9 cellular contexts compared by ENCODE assay signal in genomic region chr2:152716805-152717241, GRCh38. TPM values are rescaled to one million over a fixed set of nuclear protein-coding genes. Genes with fewer than 3 reads are reported as not detected.
DNase-seq lines count a peak whose midpoint lies in the region; ATAC-seq, FAIRE-seq and TF ChIP-seq lines count a peak whose summit lies in the region.
"Had no signal": no experiment of that assay in that cellular context is flagged by ENCODE, and none has a peak within 500 bp of the region (broad histone marks: within the 10 kb centered on the region; RNA-seq: fewer than 3 reads in every experiment).

No MANE protein-coding gene starts in this region.

- in situ Hi-C loops in brain microvascular endothelial cell (cut with HindIII; ENCODE audit: low pct_ligation_motif_present, low sequenced_read_pairs): no loop called here

- H3K4me3 ChIP-seq in GM12865 (ENCODE audit: low read depth, low read length) (peak overlapping the region; percentile 93), brain microvascular endothelial cell (ENCODE audit: low read depth, low read length) (peak overlapping the region; percentile 97), lower lobe of right lung (peak overlapping the region; percentile 90)

- DNase-seq in GM12865 (ENCODE audit: low read depth): peak; percentile 60
- peak; percentile 18 for DNase-seq in RWPE1 (ENCODE audit: low spot score)
- no peak for DNase-seq in brain microvascular endothelial cell
- DNase-seq in lower lobe of right lung: no peak
- DNase-seq in stimulated activated naive CD8-positive, alpha-beta T cell treated with anti-CD3 and anti-CD28 coated beads, Interleukin-15, Interleukin-2, amounts not matched to agents 100 U/mL and 50 U/mL, for 24 hours: peak; percentile 38
- no peak for DNase-seq in D721Med (ENCODE audit: insufficient read length, low spot score)

- FAIRE-seq in D721Med (lab: Jason Lieb, UNC): no peak
- FAIRE-seq: colon had no signal

- CTCF ChIA-PET in RWPE1 (lab: Yijun Ruan, JAX): interaction anchor here (0.5 to 1.0 kb wide), 3 partner anchors 13 to 43 kb away, joined by 3 to 5 read pairs (median 4); no protein-coding TSS in a partner anchor

- no peaks in the 10 kb centered on the region for H3K27me3 ChIP-seq in brain microvascular endothelial cell (replicated peaks)
- H3K27me3 ChIP-seq in lower lobe of right lung (ENCODE audit: low read depth): no peaks in the 10 kb centered on the region

- ATAC-seq in HG02943 (IDR thresholded peaks at IDR 0.05; ENCODE audit: low read depth, unreplicated experiment) (peak; percentile 1), lower lobe of right lung (no peak), HG03520 (IDR thresholded peaks at IDR 0.05; ENCODE audit: unreplicated experiment) (no peak)
- no peak for ATAC-seq in stimulated activated naive CD8-positive, alpha-beta T cell treated with anti-CD3 and anti-CD28 coated beads, Interleukin-15, Interleukin-2, amounts not matched to agents 100 U/mL and 50 U/mL, for 24 hours

- H3K9me3 ChIP-seq in lower lobe of right lung: no peaks in the 10 kb centered on the region

- POLR2A ChIA-PET in RWPE1 (lab: Yijun Ruan, JAX; ENCODE audit: low non-redundant PET): interaction anchor here (0.6 to 0.7 kb wide), 3 partner anchors 18 to 536 kb away, joined by 3 to 5 read pairs (median 4); no protein-coding TSS in a partner anchor

- H3K4me1 ChIP-seq in lower lobe of right lung: peaks cover 47% of the 10 kb centered on the region

- H3K27ac ChIP-seq in RWPE1 (peak overlapping the region; percentile 98), brain microvascular endothelial cell (peak overlapping the region; percentile 98), lower lobe of right lung (peak overlapping the region; percentile 98)

- H3K36me3 ChIP-seq in brain microvascular endothelial cell (replicated peaks) (peaks cover 6% of the 10 kb centered on the region), lower lobe of right lung (peaks cover 39% of the 10 kb centered on the region)

- no peak for TF ChIP-seq CTCF in GM12865 (IDR thresholded peaks at IDR 0.05; ENCODE audit: insufficient read depth, low read depth, low read length, missing control alignments)
- TF ChIP-seq CTCF in RWPE1 (conservative IDR thresholded peaks at IDR 0.05; ENCODE audit: low read depth): no peak
- peak; percentile 11 for TF ChIP-seq CTCF in brain microvascular endothelial cell (IDR thresholded peaks at IDR 0.05; ENCODE audit: low read depth, low read length, missing control alignments)
- no peak for TF ChIP-seq CTCF in lower lobe of right lung (IDR thresholded peaks at IDR 0.05)
- no peak for TF ChIP-seq CTCF in D721Med (IDR thresholded peaks at IDR 0.05; ENCODE audit: insufficient read depth, missing control alignments)

- intact Hi-C loops in lower lobe of right lung (cut with DNase I): no loop called here

RNA-seq across cellular contexts. Expression of gene PRPF40A, which starts 0.4 kb away (rescaled TPM):
- 84.8 TPM for total RNA-seq in lower lobe of right lung

RNA-seq across cellular contexts. Expression of gene ARL6IP6, which starts 1.6 kb away (rescaled TPM):
- total RNA-seq in lower lobe of right lung: 19.2 TPM

Comparison
In these comparisons a context has a peak if more than half of its experiments do, and no peak if none do; other contexts are left out.
1. DNase-seq: peak in GM12865 (single experiment), RWPE1 (single experiment) and stimulated activated naive CD8-positive, alpha-beta T cell treated with anti-CD3 and anti-CD28 coated beads, Interleukin-15, Interleukin-2, amounts not matched to agents 100 U/mL and 50 U/mL, for 24 hours (single experiment); none in brain microvascular endothelial cell (single experiment), lower lobe of right lung (single experiment) and D721Med (single experiment).
2. Peak in every context shown above with its lines, with median percentiles within 50 percentile points of each other: H3K4me3 ChIP-seq and H3K27ac ChIP-seq.